Comparison of ENCODE assay signal across 8 cellular contexts in genomic region chr17:32355649-32356377, GRCh38. TPM values are rescaled to one million over a fixed set of nuclear protein-coding genes. Genes with fewer than 3 reads are reported as not detected.
A peak's percentile ranks its signal among the peaks of the same experiment; 100 is the strongest.
DNase-seq lines count a peak whose midpoint lies in the region; ATAC-seq and TF ChIP-seq lines count a peak whose summit lies in the region.
"Had no signal": no experiment of that assay in that cellular context is flagged by ENCODE, and none has a peak within 500 bp of the region (broad histone marks: within the 10 kb centered on the region; RNA-seq: fewer than 3 reads in every experiment).

No MANE protein-coding gene starts in this region.

- DNase-seq in CD8-positive, alpha-beta memory T cell, result no peak
- DNase-seq in IMR-90 (no peak), mesothelial cell of epicardium (ENCODE audit: low spot score in 2 of 2, unreplicated experiment in 2 of 2) (no peak), lower leg skin (ENCODE audit: low spot score in 2 of 2) (no peak), NCI-H2107 treated with DMSO at 0.1 percent for 48 hours (lab: John Stamatoyannopoulos, UW; ENCODE audit: unreplicated experiment) (no peak), NCI-H774 (lab: John Stamatoyannopoulos, UW) (no peak)
- DNase-seq in central memory CD8-positive, alpha-beta T cell (ENCODE audit: low spot score in 2 of 2), result no peak
- DNase-seq: activated CD4-positive, alpha-beta T cell treated with anti-CD3 and anti-CD28 coated beads for 4 hours had no signal

- intact Hi-C loops in IMR-90 (cut with micrococcal nuclease) (no loop called here), lower leg skin (cut with DNase I; ENCODE audit: low total_unique reads) (no loop called here)

- peaks cover 10 to 53% of the 10 kb centered on the region in 2 experiments for H3K79me1 ChIP-seq in IMR-90 (ENCODE audit: low read depth in 1 of 2, low read length in 2 of 2)

- dilution Hi-C loops in IMR-90 (cut with HindIII; ENCODE audit: low sequenced_read_pairs, unreplicated experiment), result no loop called here

- POLR2A ChIA-PET in CD8-positive, alpha-beta memory T cell (lab: Charles Lee), result no interaction called here
- POLR2A ChIA-PET in IMR-90 (lab: Charles Lee; ENCODE audit: unreplicated experiment), result no interaction called here

- 82% methylated on average over 3 of the region's 6 CpGs; no CpG with 5 or more reads in 1 of the 2 experiments for WGBS in IMR-90 (ENCODE audit: extremely low coverage in 2 of 2, insufficient read length in 1 of 2), 2 experiments
- 57 to 58% methylated on average over 6 of the region's 6 CpGs for WGBS in lower leg skin, 2 donors

- H2BK20ac ChIP-seq in IMR-90 (ENCODE audit: low read depth, low read length), result no peak overlapping the region

- in situ Hi-C loops in IMR-90 (cut with MboI; ENCODE audit: low sequenced_read_pairs), result no loop called here

- no peaks in the 10 kb centered on the region for H3K27me3 ChIP-seq in CD8-positive, alpha-beta memory T cell (ENCODE audit: insufficient read depth, low read length, poor library complexity, severe bottlenecking)
- H3K27me3 ChIP-seq in IMR-90 (ENCODE audit: control insufficient read depth, insufficient read depth, low read length), result no peaks in the 10 kb centered on the region

- peaks cover 96% of the 10 kb centered on the region for H4K20me1 ChIP-seq in IMR-90 (ENCODE audit: insufficient read depth, low read length)

- no peak overlapping the region for H3K4ac ChIP-seq in IMR-90 (ENCODE audit: low read depth, low read length)

- H3K27ac Mint-ChIP-seq in CD8-positive, alpha-beta memory T cell, result peak overlapping the region; percentile 34 to 86 (median 67)
- H3K27ac Mint-ChIP-seq in central memory CD8-positive, alpha-beta T cell (ENCODE audit: low read depth), result peak overlapping the region; percentile 73
- H3K27ac Mint-ChIP-seq in mesothelial cell of epicardium, result peak overlapping the region; percentile 60

- no peak overlapping the region for H4K5ac ChIP-seq in IMR-90 (ENCODE audit: low read depth, low read length)

- BruUV-seq in IMR-90 (replicated peaks; lab: Mats Ljungman, UMichigan), result no TSS peak

- H2AK9ac ChIP-seq in IMR-90 (replicated peaks; ENCODE audit: low read depth, low read length, poor library complexity), result no peak overlapping the region

- no peaks in the 10 kb centered on the region for H3K9me3 Mint-ChIP-seq in CD8-positive, alpha-beta memory T cell
- no peaks in the 10 kb centered on the region for H3K9me3 Mint-ChIP-seq in central memory CD8-positive, alpha-beta T cell
- no peaks in the 10 kb centered on the region for H3K9me3 Mint-ChIP-seq in mesothelial cell of epicardium

- TF ChIP-seq CTCF in IMR-90 (conservative IDR thresholded peaks at IDR 0.05; ENCODE audit: low read depth, low read length), result no peak
- no peak for TF ChIP-seq CTCF in mesothelial cell of epicardium (IDR thresholded peaks at IDR 0.05; ENCODE audit: unreplicated experiment)
- no peak for TF ChIP-seq CTCF in lower leg skin (IDR thresholded peaks at IDR 0.05)

- no peak overlapping the region for H2BK5ac ChIP-seq in IMR-90 (ENCODE audit: low read depth, low read length, poor library complexity, severe bottlenecking)

- H3K9me3 ChIP-seq in CD8-positive, alpha-beta memory T cell (ENCODE audit: low read length), result no peaks in the 10 kb centered on the region
- H3K9me3 ChIP-seq in IMR-90 (ENCODE audit: control insufficient read depth, insufficient read depth, low read length), result no peaks in the 10 kb centered on the region

- no peak overlapping the region for H3K9ac ChIP-seq in IMR-90 (ENCODE audit: low read depth, low read length)

- H3K4me2 ChIP-seq in IMR-90 (ENCODE audit: low read depth, low read length), result peak overlapping the region; percentile 28

- TF ChIP-seq POLR2A in IMR-90 (IDR thresholded peaks at IDR 0.05; ENCODE audit: low read depth, low read length), result no peak
- TF ChIP-seq POLR2A in lower leg skin (IDR thresholded peaks at IDR 0.05), result no peak

- peaks cover 67% of the 10 kb centered on the region for H3K4me1 ChIP-seq in CD8-positive, alpha-beta memory T cell (ENCODE audit: insufficient read depth, low read length)
- H3K4me1 ChIP-seq in IMR-90 (ENCODE audit: control insufficient read depth, insufficient read depth, low read length), result peaks cover 6% of the 10 kb centered on the region

- peaks cover 42% of the 10 kb centered on the region for H3K36me3 ChIP-seq in CD8-positive, alpha-beta memory T cell (ENCODE audit: insufficient read depth, low read length)
- peaks cover 47% of the 10 kb centered on the region for H3K36me3 ChIP-seq in IMR-90 (ENCODE audit: control insufficient read depth, insufficient read depth, low read length)

- no peak overlapping the region for H2BK120ac ChIP-seq in IMR-90 (ENCODE audit: low read depth, low read length)

- ATAC-seq in IMR-90 (ENCODE audit: low read depth), result no peak
- ATAC-seq in central memory CD8-positive, alpha-beta T cell (replicated peaks; ENCODE audit: extremely low read depth, poor library complexity, severe bottlenecking), result no peak

- TF ChIP-seq RAD21 in IMR-90 (IDR thresholded peaks at IDR 0.05; ENCODE audit: low read length), result no peak

- H3K4me1 Mint-ChIP-seq in CD8-positive, alpha-beta memory T cell, result peaks cover 57 to 78% (median 72%) of the 10 kb centered on the region in 3 donors
- peaks cover 36% of the 10 kb centered on the region for H3K4me1 Mint-ChIP-seq in central memory CD8-positive, alpha-beta T cell
- H3K4me1 Mint-ChIP-seq in mesothelial cell of epicardium, result peaks cover 30% of the 10 kb centered on the region

- H3K9me1 ChIP-seq in IMR-90 (ENCODE audit: insufficient read depth, low read length), result peaks cover 12% of the 10 kb centered on the region; the same call in 1 of the 2 replicates

- no peak overlapping the region for H3K27ac ChIP-seq in CD8-positive, alpha-beta memory T cell (ENCODE audit: low read depth, low read length)
- H3K27ac ChIP-seq in IMR-90 (ENCODE audit: insufficient read depth, low read length), result no peak overlapping the region

- H3K56ac ChIP-seq in IMR-90 (ENCODE audit: extremely low read depth, insufficient read depth, low read length), result no peak overlapping the region

- no peak overlapping the region for H4K91ac ChIP-seq in IMR-90 (ENCODE audit: insufficient read depth, low read depth, low read length)

- H3K4me3 Mint-ChIP-seq in CD8-positive, alpha-beta memory T cell, result peak overlapping the region; percentile 24 to 77 (median 62)
- H3K4me3 Mint-ChIP-seq in central memory CD8-positive, alpha-beta T cell, result peak overlapping the region; percentile 59
- no peak overlapping the region for H3K4me3 Mint-ChIP-seq in mesothelial cell of epicardium

- no peak overlapping the region for H2BK15ac ChIP-seq in IMR-90 (ENCODE audit: low read depth, low read length)

- peak overlapping the region; percentile 46 for H3K4me3 ChIP-seq in CD8-positive, alpha-beta memory T cell (ENCODE audit: low read length)
- H3K4me3 ChIP-seq in IMR-90 (ENCODE audit: insufficient read depth, low read depth, low read length), result no peak overlapping the region
- no peak overlapping the region for H3K4me3 ChIP-seq in lower leg skin (ENCODE audit: low read depth, poor library complexity, severe bottlenecking)

- H3K23ac ChIP-seq in IMR-90 (ENCODE audit: low read depth, low read length), result peak overlapping the region; percentile 76; the same call in 1 of the 2 replicates

- H3K18ac ChIP-seq in IMR-90 (ENCODE audit: low read depth, low read length), result no peak overlapping the region

- no peaks in the 10 kb centered on the region for H3K27me3 Mint-ChIP-seq in CD8-positive, alpha-beta memory T cell
- no peaks in the 10 kb centered on the region for H3K27me3 Mint-ChIP-seq in central memory CD8-positive, alpha-beta T cell
- H3K27me3 Mint-ChIP-seq in mesothelial cell of epicardium (ENCODE audit: low read depth), result no peaks in the 10 kb centered on the region

- H3K14ac ChIP-seq in IMR-90 (replicated peaks; ENCODE audit: low read depth, low read length), result peak overlapping the region; percentile 36; the same call in 1 of the 2 replicates

- no peak overlapping the region for H2AK5ac ChIP-seq in IMR-90 (ENCODE audit: low read depth, low read length)

- H3K36me3 Mint-ChIP-seq in CD8-positive, alpha-beta memory T cell, result peaks cover 3 to 87% (median 17%) of the 10 kb centered on the region in 3 donors
- H3K36me3 Mint-ChIP-seq in central memory CD8-positive, alpha-beta T cell (ENCODE audit: insufficient read depth), result peaks cover 75% of the 10 kb centered on the region
- H3K36me3 Mint-ChIP-seq in mesothelial cell of epicardium, result peaks cover 25% of the 10 kb centered on the region

- no peak overlapping the region for H4K8ac ChIP-seq in IMR-90 (ENCODE audit: low read depth in 2 of 2, low read length in 2 of 2)

- no peak overlapping the region for H2AFZ ChIP-seq in IMR-90 (replicated peaks; ENCODE audit: low read length, poor library complexity)

- CTCF ChIA-PET in CD8-positive, alpha-beta memory T cell (lab: Charles Lee), result no interaction called here
- CTCF ChIA-PET in IMR-90 (lab: Yijun Ruan, JAX), result no interaction called here

TF ChIP-seq in IMR-90, 13 proteins besides CTCF, POLR2A, EP300 and RAD21 (continues in another document):
- TF ChIP-seq NFE2L2 (IDR thresholded peaks at IDR 0.05; ENCODE audit: low read depth, low read length) (no peak), CEBPB (IDR thresholded peaks at IDR 0.05; ENCODE audit: low read depth, low read length) (peak; percentile 44)
- TF ChIP-seq, protein P1, sequence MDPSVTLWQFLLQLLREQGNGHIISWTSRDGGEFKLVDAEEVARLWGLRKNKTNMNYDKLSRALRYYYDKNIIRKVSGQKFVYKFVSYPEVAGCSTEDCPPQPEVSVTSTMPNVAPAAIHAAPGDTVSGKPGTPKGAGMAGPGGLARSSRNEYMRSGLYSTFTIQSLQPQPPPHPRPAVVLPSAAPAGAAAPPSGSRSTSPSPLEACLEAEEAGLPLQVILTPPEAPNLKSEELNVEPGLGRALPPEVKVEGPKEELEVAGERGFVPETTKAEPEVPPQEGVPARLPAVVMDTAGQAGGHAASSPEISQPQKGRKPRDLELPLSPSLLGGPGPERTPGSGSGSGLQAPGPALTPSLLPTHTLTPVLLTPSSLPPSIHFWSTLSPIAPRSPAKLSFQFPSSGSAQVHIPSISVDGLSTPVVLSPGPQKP (IDR thresholded peaks at IDR 0.05; ENCODE audit: borderline replicate concordance, low read depth, low read length), result no peak

RNA-seq across cellular contexts. Expression of gene ZNF207, which starts 5.9 kb away (rescaled TPM):
- 100 to 1,000 TPM; 198 to 203 TPM for total RNA-seq in CD8-positive, alpha-beta memory T cell
- 147 TPM for polyA plus RNA-seq in CD8-positive, alpha-beta memory T cell
- 207 and 208 TPM in 2 replicates for total RNA-seq in IMR-90 (2012; rRNA removed)
- polyA plus RNA-seq in IMR-90 (2012; rRNA removed), result 181 and 199 TPM in 2 replicates
- 63.7 and 95.7 TPM in 2 replicates for polyA plus RNA-seq in IMR-90 (2012; cell fraction: cytosol; rRNA removed)
- 108 and 232 TPM in 2 replicates for polyA plus RNA-seq in IMR-90 (2012; cell fraction: nucleus; rRNA removed; ENCODE audit: low replicate concordance)
- 221 to 240 TPM (median 231 TPM) in 3 replicates for total RNA-seq in mesothelial cell of epicardium
- 100 to 1,000 TPM in 3 of 4 donors, 10 to 100 TPM in 1; 93.5 to 158 (median 117) TPM for total RNA-seq in lower leg skin

RNA-seq across cellular contexts. Expression of gene C17orf75, which starts 13.8 kb away (rescaled TPM):
- 10 to 100 TPM; 24.7 to 33.4 TPM for total RNA-seq in CD8-positive, alpha-beta memory T cell
- polyA plus RNA-seq in CD8-positive, alpha-beta memory T cell, result 12.6 TPM
- total RNA-seq in IMR-90 (2012; rRNA removed) (16.1 and 18.3 TPM in 2 replicates), mesothelial cell of epicardium (31.4 to 34.3 TPM (median 32.1 TPM) in 3 replicates), lower leg skin (10 to 100 TPM in 1 of 4 donors, 1 to 10 TPM in 3; 5.3 to 11.9 (median 8.1) TPM)
- 8.2 and 11.5 TPM in 2 replicates for polyA plus RNA-seq in IMR-90 (2012; rRNA removed)
- 3.7 and 6.5 TPM in 2 replicates for polyA plus RNA-seq in IMR-90 (2012; cell fraction: cytosol; rRNA removed)
- polyA plus RNA-seq in IMR-90 (2012; cell fraction: nucleus; rRNA removed; ENCODE audit: low replicate concordance), result 10.4 and 27.8 TPM in 2 replicates
